Comparison of ENCODE assay signal across 13 cellular contexts in the genomic region with DNA sequence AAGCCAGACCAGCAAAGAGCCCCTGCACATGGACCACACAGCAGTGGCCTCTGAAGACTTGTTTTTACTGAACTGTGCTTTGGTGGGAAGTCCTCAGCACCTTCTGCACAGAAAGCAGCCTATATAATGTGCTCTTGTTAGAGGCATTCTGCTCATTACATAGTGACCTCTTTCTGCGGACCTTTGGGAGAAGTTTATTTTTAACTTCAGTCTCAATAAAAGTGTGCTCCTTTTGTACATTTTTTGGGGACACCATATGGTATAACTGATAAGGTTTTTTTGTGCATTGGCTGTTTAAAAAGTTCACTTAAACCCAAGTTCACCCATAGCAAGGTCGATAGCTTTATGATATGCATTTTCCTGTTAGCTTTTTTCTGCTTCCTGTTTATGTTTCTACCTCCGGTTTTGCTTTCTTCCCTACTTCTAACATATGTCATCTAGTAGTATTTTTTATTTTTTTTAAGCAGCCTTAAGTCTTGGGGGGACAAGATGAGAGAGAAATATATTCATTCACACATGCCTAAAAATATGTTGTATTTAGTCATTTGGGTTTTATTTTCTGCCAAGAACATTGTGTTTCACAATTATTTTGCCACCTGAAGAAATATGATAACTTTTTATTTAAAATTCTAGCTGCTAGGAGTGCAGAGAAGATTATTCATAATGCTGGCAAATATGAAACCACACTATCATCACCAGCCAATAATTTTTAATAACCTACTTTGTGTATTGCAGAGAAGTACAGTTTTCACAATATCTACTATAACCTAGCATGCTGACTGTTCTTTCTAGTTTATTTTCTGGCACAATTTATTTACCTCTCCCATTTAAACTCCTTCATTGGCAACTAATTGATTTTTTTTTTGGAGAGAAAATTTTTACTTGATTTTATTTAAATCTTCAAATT. TPM values are rescaled to one million over a fixed set of nuclear protein-coding genes. Genes with fewer than 3 reads are reported as not detected.
A peak's percentile ranks its signal among the peaks of the same experiment; 100 is the strongest.
DNase-seq lines count a peak whose midpoint lies in the region; ATAC-seq, FAIRE-seq and TF ChIP-seq lines count a peak whose summit lies in the region.
"Had no signal": no experiment of that assay in that cellular context is flagged by ENCODE, and none has a peak within 500 bp of the region (broad histone marks: within the 10 kb centered on the region; RNA-seq: fewer than 3 reads in every experiment).

No MANE protein-coding gene starts in this region.

- no peaks in the 10 kb centered on the region for H3K79me2 ChIP-seq in smooth muscle cell (ENCODE audit: low read depth)

- H3K27me3 ChIP-seq in smooth muscle cell (ENCODE audit: low read depth) (no peaks in the 10 kb centered on the region), small intestine (ENCODE audit: control insufficient read depth in 2 of 2, insufficient read depth in 2 of 2, low read length in 2 of 2) (no peaks in the 10 kb centered on the region)
- H3K27me3 ChIP-seq: sigmoid colon had no signal

- peaks cover 7% of the 10 kb centered on the region for H3K4me1 ChIP-seq in smooth muscle cell (ENCODE audit: low read depth)
- peaks cover 0 to 5% of the 10 kb centered on the region in 2 donors for H3K4me1 ChIP-seq in small intestine (ENCODE audit: control insufficient read depth in 2 of 2, insufficient read depth in 1 of 2, low read depth in 1 of 2, low read length in 1 of 2)

- no peaks in the 10 kb centered on the region for H3K36me3 ChIP-seq in smooth muscle cell (ENCODE audit: low read depth)
- no peaks in the 10 kb centered on the region for H3K36me3 ChIP-seq in small intestine (ENCODE audit: control insufficient read depth in 2 of 2, insufficient read depth in 2 of 2, low read length in 2 of 2)
- H3K36me3 ChIP-seq: sigmoid colon had no signal

- H4K20me1 ChIP-seq in smooth muscle cell (ENCODE audit: low read depth) = no peaks in the 10 kb centered on the region

- no peak overlapping the region for H3K4me2 ChIP-seq in smooth muscle cell

- peaks cover 2% of the 10 kb centered on the region for H3K36me3 Mint-ChIP-seq in activated CD8-positive, alpha-beta memory T cell treated with anti-CD3 and anti-CD28 coated beads, Interleukin-2, amount 10 ng/mL, durations not matched to agents 7 days and 5 days

- peak overlapping the region; percentile 31 for H3K4me3 Mint-ChIP-seq in activated CD8-positive, alpha-beta memory T cell treated with anti-CD3 and anti-CD28 coated beads, Interleukin-2, amount 10 ng/mL, durations not matched to agents 7 days and 5 days
- H3K4me3 Mint-ChIP-seq: activated T-helper 17 cell treated with anti-CD3 and anti-CD28 coated beads, Interleukin-2, amount 50 U/mL, for 72 hours had no signal

- peak; percentile 36 for ATAC-seq in activated CD8-positive, alpha-beta memory T cell treated with anti-CD3 and anti-CD28 coated beads, Interleukin-2, amount 10 ng/mL, durations not matched to agents 7 days and 5 days
- ATAC-seq in GM18505 (IDR thresholded peaks at IDR 0.05; ENCODE audit: unreplicated experiment) = no peak
- ATAC-seq: activated T-helper 17 cell treated with anti-CD3 and anti-CD28 coated beads, Interleukin-2, amount 50 U/mL, for 72 hours had no signal

- H3K9ac ChIP-seq in smooth muscle cell (ENCODE audit: low read depth) = no peak overlapping the region

- TF ChIP-seq POLR2A in GM18505 (IDR thresholded peaks at IDR 0.05; ENCODE audit: borderline replicate concordance, extremely low read depth, insufficient read depth, insufficient read length) = no peak

- no peaks in the 10 kb centered on the region for H3K9me3 Mint-ChIP-seq in activated CD8-positive, alpha-beta memory T cell treated with anti-CD3 and anti-CD28 coated beads, Interleukin-2, amount 10 ng/mL, durations not matched to agents 7 days and 5 days (ENCODE audit: low read depth)
- H3K9me3 Mint-ChIP-seq: activated T-helper 17 cell treated with anti-CD3 and anti-CD28 coated beads, Interleukin-2, amount 50 U/mL, for 72 hours had no signal

- no peak for DNase-seq in activated CD8-positive, alpha-beta memory T cell treated with anti-CD3 and anti-CD28 coated beads, Interleukin-2, amount 10 ng/mL, durations not matched to agents 7 days and 5 days
- no peak for DNase-seq in activated CD8-positive, alpha-beta memory T cell treated with anti-CD3 and anti-CD28 coated beads for 24 hours
- peak; percentile 35 for DNase-seq in NCI-H146 treated with DMSO at 0.1 percent for 48 hours (lab: John Stamatoyannopoulos, UW; ENCODE audit: unreplicated experiment)
- peak; percentile 37 for DNase-seq in fibroblast of mammary gland (ENCODE audit: low read depth)
- DNase-seq in smooth muscle cell (lab: John Stamatoyannopoulos, UW; ENCODE audit: unreplicated experiment) = no peak
- no peak for DNase-seq in NCI-H1048 (lab: John Stamatoyannopoulos, UW)
- DNase-seq in small intestine = no peak
- DNase-seq: cortex of kidney, NCI-H1105, sigmoid colon, T-helper 9 cell had no signal

- H3F3A ChIP-seq in smooth muscle cell (ENCODE audit: low read depth) = no peaks in the 10 kb centered on the region

- 86% methylated on average over 3 of the region's 3 CpGs for WGBS in smooth muscle cell (ENCODE audit: low lambda C conversion rate)
- 6 to 14% (median 8%) methylated on average over 3 of the region's 3 CpGs for WGBS in small intestine, 3 donors

- H2AFZ ChIP-seq in smooth muscle cell (ENCODE audit: low read depth) = peak overlapping the region; percentile 19

- TF ChIP-seq CTCF in fibroblast of mammary gland (conservative IDR thresholded peaks at IDR 0.05; ENCODE audit: control insufficient read depth, insufficient read depth, low read depth, low read length) = no peak
- TF ChIP-seq CTCF in smooth muscle cell (IDR thresholded peaks at IDR 0.05; ENCODE audit: borderline replicate concordance, insufficient read depth, poor library complexity, severe bottlenecking) = no peak

- H3K27ac Mint-ChIP-seq in activated CD8-positive, alpha-beta memory T cell treated with anti-CD3 and anti-CD28 coated beads, Interleukin-2, amount 10 ng/mL, durations not matched to agents 7 days and 5 days = peak overlapping the region; percentile 57
- H3K27ac Mint-ChIP-seq: activated T-helper 17 cell treated with anti-CD3 and anti-CD28 coated beads, Interleukin-2, amount 50 U/mL, for 72 hours had no signal

- H3K4me3 ChIP-seq in fibroblast of mammary gland (ENCODE audit: control insufficient read depth, low read depth, low read length) (no peak overlapping the region), smooth muscle cell (no peak overlapping the region), small intestine (ENCODE audit: low read depth in 1 of 2, low read length in 2 of 2) (no peak overlapping the region)
- H3K4me3 ChIP-seq: sigmoid colon had no signal

- no peak for FAIRE-seq in small intestine (lab: Jason Lieb, UNC)

- peaks cover 7% of the 10 kb centered on the region for H3K4me1 Mint-ChIP-seq in activated CD8-positive, alpha-beta memory T cell treated with anti-CD3 and anti-CD28 coated beads, Interleukin-2, amount 10 ng/mL, durations not matched to agents 7 days and 5 days

- H3K27ac ChIP-seq in smooth muscle cell (ENCODE audit: low read depth) = no peak overlapping the region
- no peak overlapping the region for H3K27ac ChIP-seq in small intestine (ENCODE audit: low read depth in 1 of 2, low read length in 1 of 2)

- CTCF ChIA-PET in activated CD8-positive, alpha-beta memory T cell treated with anti-CD3 and anti-CD28 coated beads, Interleukin-2, amount 10 ng/mL, durations not matched to agents 7 days and 5 days (lab: Charles Lee) = interaction anchor here (1.0 to 1.3 kb wide), 2 partner anchors 78 to 905 kb away, joined by 3 to 4 read pairs; no protein-coding TSS in a partner anchor

- H3K9me3 ChIP-seq in smooth muscle cell (replicated peaks; ENCODE audit: low read depth) = no peaks in the 10 kb centered on the region
- no peaks in the 10 kb centered on the region for H3K9me3 ChIP-seq in small intestine (ENCODE audit: control insufficient read depth, low read depth)
- H3K9me3 ChIP-seq: sigmoid colon had no signal

- no peaks in the 10 kb centered on the region for H3K27me3 Mint-ChIP-seq in activated CD8-positive, alpha-beta memory T cell treated with anti-CD3 and anti-CD28 coated beads, Interleukin-2, amount 10 ng/mL, durations not matched to agents 7 days and 5 days
- H3K27me3 Mint-ChIP-seq: activated T-helper 17 cell treated with anti-CD3 and anti-CD28 coated beads, Interleukin-2, amount 50 U/mL, for 72 hours had no signal

RNA-seq across cellular contexts. Expression of a gene that starts 22.9 kb away (rescaled TPM):
- 1 to 10 TPM; 5.0 to 7.8 TPM for total RNA-seq in activated CD8-positive, alpha-beta memory T cell treated with anti-CD3 and anti-CD28 coated beads, Interleukin-2, amount 10 ng/mL, durations not matched to agents 7 days and 5 days
- total RNA-seq in smooth muscle cell = 59.4 and 65.2 TPM in 2 replicates
- polyA plus RNA-seq in smooth muscle cell (12.3 and 15.1 TPM in 2 replicates), small intestine (10 to 100 TPM in 1 of 3 donors, 1 to 10 TPM in 2; 1.9 to 13.4 (median 5.1) TPM)

Comparison
In these comparisons a context has a peak if more than half of its experiments do, and no peak if none do; other contexts are left out.
1. DNase-seq: peak in NCI-H146 treated with DMSO at 0.1 percent for 48 hours (single experiment) and fibroblast of mammary gland (single experiment); none in activated CD8-positive, alpha-beta memory T cell treated with anti-CD3 and anti-CD28 coated beads, Interleukin-2, amount 10 ng/mL, durations not matched to agents 7 days and 5 days (single experiment), activated CD8-positive, alpha-beta memory T cell treated with anti-CD3 and anti-CD28 coated beads for 24 hours (single experiment), smooth muscle cell (single experiment), NCI-H1048 (single experiment) and small intestine (single experiment).